In the genomic region with DNA sequence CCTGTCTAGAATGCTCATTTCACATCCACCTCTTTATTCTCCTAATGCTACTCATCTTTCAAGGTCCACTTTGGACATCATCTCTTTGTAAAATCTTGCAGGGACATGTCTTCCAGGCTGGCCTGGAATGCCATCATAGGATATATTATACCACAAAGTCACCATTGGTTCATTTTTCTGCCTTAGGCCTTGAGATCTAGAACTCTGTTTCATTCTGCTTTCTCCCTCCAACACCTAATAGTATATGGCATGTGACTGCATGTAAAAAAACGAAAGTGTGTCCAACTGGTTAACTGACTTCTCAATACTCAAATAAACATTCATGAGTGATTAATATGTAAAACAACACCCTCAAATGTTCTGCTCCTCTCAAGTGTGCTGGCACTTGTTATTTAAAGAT, we compare ENCODE assay signal across 27 cellular contexts.
"Had no signal": no experiment of that assay in that cellular context is flagged by ENCODE, and none has a peak within 500 bp of the region (broad histone marks: within the 10 kb centered on the region; RNA-seq: fewer than 3 reads in every experiment).

No MANE protein-coding gene starts in this region.

- H3K4me1 Mint-ChIP-seq: activated B cell treated with CpG ODN at 0.5 μM for 24 hours; activated CD4-positive, alpha-beta T cell treated with anti-CD3 and anti-CD28 coated beads, Interleukin-2, amount 10 ng/mL, durations not matched to agents 24 days and 14 days; activated CD8-positive, alpha-beta memory T cell treated with anti-CD3 and anti-CD28 coated beads, Interleukin-2, amount 10 ng/mL, durations not matched to agents 7 days and 5 days; activated naive CD8-positive, alpha-beta T cell treated with anti-CD3 and anti-CD28 coated beads, Interleukin-2, amount 50 U/mL, for 24 hours; T-helper 17 cell had no signal

- H3K27me3 ChIP-seq: brain microvascular endothelial cell, Peyer's patch had no signal

- DNase-seq: activated B cell treated with CpG ODN at 0.5 μM for 24 hours; activated CD4-positive, alpha-beta T cell treated with anti-CD3 and anti-CD28 coated beads for 1 hour; activated CD4-positive, alpha-beta T cell treated with anti-CD3 and anti-CD28 coated beads, Interleukin-2, amount 10 ng/mL, durations not matched to agents 24 days and 14 days; activated CD4-positive, alpha-beta T cell treated with anti-CD3 and anti-CD28 coated beads, Interleukin-2, amount 50 U/mL, for 48 hours; activated CD8-positive, alpha-beta memory T cell treated with anti-CD3 and anti-CD28 coated beads, Interleukin-2, amount 10 ng/mL, durations not matched to agents 7 days and 5 days; activated effector memory CD4-positive, alpha-beta T cell treated with anti-CD3 and anti-CD28 coated beads, Interleukin-2, amount 50 U/mL, for 16 hours; activated naive CD4-positive, alpha-beta T cell treated with Interleukin-2 at 50 U/mL for 16 hours; activated naive CD8-positive, alpha-beta T cell treated with anti-CD3 and anti-CD28 coated beads, Interleukin-2, amount 50 U/mL, for 24 hours; activated T-cell treated with anti-CD3 and anti-CD28 coated beads, Interleukin-2, amount 50 U/mL, for 4 hours; brain microvascular endothelial cell; caudate nucleus; IMR-90; Kasumi-1; KBM-7; NCI-H1048; NCI-H1930; NCI-H345; NCI-H510A; NCI-H526 treated with DMSO at 0.1 percent for 48 hours; NCI-H82; NK-92 treated with Interleukin-12 subunit alpha and Interleukin-12 subunit beta, amount 100 ng/mL, for 24 hours; OCI-M1; Peyer's patch; SIG-M5; T-helper 17 cell; T-helper 9 cell had no signal

- H3K27me3 Mint-ChIP-seq: activated B cell treated with CpG ODN at 0.5 μM for 24 hours; activated CD8-positive, alpha-beta memory T cell treated with anti-CD3 and anti-CD28 coated beads, Interleukin-2, amount 10 ng/mL, durations not matched to agents 7 days and 5 days; activated naive CD8-positive, alpha-beta T cell treated with anti-CD3 and anti-CD28 coated beads, Interleukin-2, amount 50 U/mL, for 24 hours; T-helper 17 cell had no signal

- H3K4me3 Mint-ChIP-seq: activated B cell treated with CpG ODN at 0.5 μM for 24 hours; activated CD4-positive, alpha-beta T cell treated with anti-CD3 and anti-CD28 coated beads, Interleukin-2, amount 10 ng/mL, durations not matched to agents 24 days and 14 days; activated CD8-positive, alpha-beta memory T cell treated with anti-CD3 and anti-CD28 coated beads, Interleukin-2, amount 10 ng/mL, durations not matched to agents 7 days and 5 days; activated naive CD8-positive, alpha-beta T cell treated with anti-CD3 and anti-CD28 coated beads, Interleukin-2, amount 50 U/mL, for 24 hours; activated T-cell treated with anti-CD3 and anti-CD28 coated beads, Interleukin-2, amount 50 U/mL, for 4 hours; T-helper 17 cell had no signal

- H3K9me3 ChIP-seq: Peyer's patch had no signal

- H3K36me3 ChIP-seq: brain microvascular endothelial cell, Peyer's patch had no signal

- H3K4me1 ChIP-seq: Peyer's patch had no signal

- ATAC-seq: activated CD8-positive, alpha-beta memory T cell treated with anti-CD3 and anti-CD28 coated beads, Interleukin-2, amount 10 ng/mL, durations not matched to agents 7 days and 5 days; activated naive CD4-positive, alpha-beta T cell treated with anti-CD3 and anti-CD28 coated beads, Interleukin-2, amount 50 U/mL, for 72 hours; activated naive CD8-positive, alpha-beta T cell treated with anti-CD3 and anti-CD28 coated beads, Interleukin-2, amount 50 U/mL, for 24 hours; activated T-cell treated with anti-CD3 and anti-CD28 coated beads, Interleukin-2, amount 50 U/mL, for 4 hours; T-helper 17 cell had no signal

- H3K9me3 Mint-ChIP-seq: activated B cell treated with CpG ODN at 0.5 μM for 24 hours; activated CD4-positive, alpha-beta T cell treated with anti-CD3 and anti-CD28 coated beads, Interleukin-2, amount 10 ng/mL, durations not matched to agents 24 days and 14 days; activated naive CD4-positive, alpha-beta T cell treated with anti-CD3 and anti-CD28 coated beads, Interleukin-2, amount 50 U/mL, for 72 hours; activated naive CD8-positive, alpha-beta T cell treated with anti-CD3 and anti-CD28 coated beads, Interleukin-2, amount 50 U/mL, for 24 hours; activated T-cell treated with anti-CD3 and anti-CD28 coated beads, Interleukin-2, amount 50 U/mL, for 4 hours had no signal

- H3K27ac ChIP-seq: brain microvascular endothelial cell, Peyer's patch had no signal

- H3K4me3 ChIP-seq: Peyer's patch had no signal

- H3K36me3 Mint-ChIP-seq: activated CD8-positive, alpha-beta memory T cell treated with anti-CD3 and anti-CD28 coated beads, Interleukin-2, amount 10 ng/mL, durations not matched to agents 7 days and 5 days had no signal

- H3K27ac Mint-ChIP-seq: activated B cell treated with CpG ODN at 0.5 μM for 24 hours; activated CD4-positive, alpha-beta T cell treated with anti-CD3 and anti-CD28 coated beads, Interleukin-2, amount 10 ng/mL, durations not matched to agents 24 days and 14 days; activated CD8-positive, alpha-beta memory T cell treated with anti-CD3 and anti-CD28 coated beads, Interleukin-2, amount 10 ng/mL, durations not matched to agents 7 days and 5 days; activated naive CD4-positive, alpha-beta T cell treated with anti-CD3 and anti-CD28 coated beads, Interleukin-2, amount 50 U/mL, for 72 hours; activated naive CD8-positive, alpha-beta T cell treated with anti-CD3 and anti-CD28 coated beads, Interleukin-2, amount 50 U/mL, for 24 hours; T-helper 17 cell had no signal
